In the genomic region with DNA sequence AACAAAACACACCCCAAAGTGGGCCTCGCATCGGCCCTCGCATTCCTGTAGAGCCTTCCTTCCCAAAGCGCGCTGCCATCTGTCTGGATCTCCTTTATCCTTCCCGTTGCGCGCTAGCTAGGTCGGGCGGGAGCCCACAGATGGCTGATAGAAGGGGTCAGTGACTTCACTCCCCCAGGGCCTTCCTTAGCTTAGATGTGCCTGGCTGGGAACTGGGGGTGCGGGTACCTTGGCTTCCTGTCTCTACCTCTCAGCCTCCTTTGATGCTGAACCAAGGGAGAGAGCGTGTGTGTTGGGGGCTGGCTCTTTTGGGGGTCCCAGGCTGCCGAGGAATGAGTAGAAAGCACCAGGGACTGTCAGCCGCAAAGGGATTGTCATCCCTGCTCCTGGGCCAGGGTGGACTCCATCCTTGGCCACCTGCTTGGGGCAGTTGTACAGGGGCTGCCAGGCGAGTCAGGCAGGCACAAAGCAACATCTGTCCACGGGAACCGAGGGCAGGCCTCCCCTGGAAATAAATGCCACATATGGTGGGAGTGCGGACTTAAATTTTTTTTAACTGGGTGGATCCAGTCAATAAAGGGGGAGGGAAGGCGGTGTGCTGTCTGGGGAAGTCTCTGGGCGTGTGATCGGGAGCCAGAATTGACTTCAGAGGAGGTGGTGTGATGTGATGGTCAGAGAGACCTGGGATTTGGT, we compare ENCODE assay signal across 8 cellular contexts. TPM values are rescaled to one million over a fixed set of nuclear protein-coding genes. Genes with fewer than 3 reads are reported as not detected.
DNase-seq lines count a peak whose midpoint lies in the region; ATAC-seq and TF ChIP-seq lines count a peak whose summit lies in the region.

No MANE protein-coding gene starts in this region.

- no peaks in the 10 kb centered on the region; the same call in 2 of the 3 replicates for H3K9me3 Mint-ChIP-seq in GM23338
- H3K9me3 Mint-ChIP-seq in progenitor cell of endocrine pancreas (ENCODE audit: low read depth), result no peaks in the 10 kb centered on the region

- peaks cover 30% of the 10 kb centered on the region for H3K4me1 ChIP-seq in GM23338 (ENCODE audit: insufficient read depth)
- H3K4me1 ChIP-seq in esophagus (ENCODE audit: control insufficient read depth in 2 of 2, insufficient read depth in 2 of 2, low read length in 1 of 2), result peaks cover 2% of the 10 kb centered on the region in 2 donors

- peaks cover 5% of the 10 kb centered on the region for H3F3A ChIP-seq in GM23338 (replicated peaks; ENCODE audit: low read depth)

- 12 to 13% methylated on average over 21 of the region's 21 CpGs for WGBS in esophagus, 2 donors

- H2AFZ ChIP-seq in GM23338, result no peak overlapping the region

- H3K9me3 ChIP-seq in T-helper 17 cell (ENCODE audit: control insufficient read depth, low read length, poor library complexity, severe bottlenecking), result no peaks in the 10 kb centered on the region
- H3K9me3 ChIP-seq in esophagus (ENCODE audit: control insufficient read depth in 2 of 2, insufficient read depth in 1 of 2, low read depth in 1 of 2, low read length in 1 of 2), result no peaks in the 10 kb centered on the region

- H3K36me3 ChIP-seq in GM23338 (ENCODE audit: insufficient read depth), result no peaks in the 10 kb centered on the region
- peaks cover 0 to 2% of the 10 kb centered on the region in 2 donors for H3K36me3 ChIP-seq in esophagus (ENCODE audit: control insufficient read depth in 2 of 2, insufficient read depth in 2 of 2, low read length in 1 of 2)

- H3K27me3 Mint-ChIP-seq in GM23338 (ENCODE audit: insufficient read depth, low read depth, poor library complexity) (peaks cover 56% of the 10 kb centered on the region), T-helper 17 cell (no peaks in the 10 kb centered on the region), progenitor cell of endocrine pancreas (no peaks in the 10 kb centered on the region)

- H3K79me2 ChIP-seq in GM23338 (replicated peaks; ENCODE audit: insufficient read depth), result peaks cover 52% of the 10 kb centered on the region

- no peak for TF ChIP-seq CTCF in GM23338 (conservative IDR thresholded peaks at IDR 0.05; ENCODE audit: low read depth in 2 of 2)
- TF ChIP-seq CTCF in progenitor cell of endocrine pancreas (IDR thresholded peaks at IDR 0.05; ENCODE audit: unreplicated experiment), result no peak

- H3K4me2 ChIP-seq in GM23338, result peak overlapping the region; percentile 76

- H3K4me3 ChIP-seq in GM23338 (peak overlapping the region; percentile 93), esophagus (ENCODE audit: low read depth in 1 of 2, low read length in 2 of 2) (peak overlapping the region; percentile 79 to 89)

- H3K4me1 Mint-ChIP-seq in GM23338 (peaks cover 51% of the 10 kb centered on the region), T-helper 17 cell (peaks cover 52% of the 10 kb centered on the region), progenitor cell of endocrine pancreas (ENCODE audit: low read depth) (peaks cover 56% of the 10 kb centered on the region)

- H3K27me3 ChIP-seq in GM23338 (ENCODE audit: insufficient read depth), result peaks cover 52% of the 10 kb centered on the region
- no peaks in the 10 kb centered on the region for H3K27me3 ChIP-seq in esophagus (ENCODE audit: control insufficient read depth in 1 of 2, insufficient read depth in 2 of 2, low read length in 2 of 2)

- peaks cover 8% of the 10 kb centered on the region for H4K20me1 ChIP-seq in GM23338 (replicated peaks; ENCODE audit: insufficient read depth)

- H3K27ac ChIP-seq in GM23338 (ENCODE audit: low read depth), result no peak overlapping the region
- peak overlapping the region; percentile 53 to 88 for H3K27ac ChIP-seq in esophagus (ENCODE audit: low read depth in 2 of 2, low read length in 1 of 2)

- H3K36me3 Mint-ChIP-seq in GM23338 (ENCODE audit: low read depth), result no peaks in the 10 kb centered on the region; the same call in 2 of the 3 replicates
- no peaks in the 10 kb centered on the region for H3K36me3 Mint-ChIP-seq in T-helper 17 cell (ENCODE audit: low read depth)
- peaks cover 3% of the 10 kb centered on the region for H3K36me3 Mint-ChIP-seq in progenitor cell of endocrine pancreas (ENCODE audit: insufficient read depth)

- ATAC-seq in GM23338 (peak; percentile 9), T-helper 17 cell (peak; percentile 21), HG02759 (IDR thresholded peaks at IDR 0.05; ENCODE audit: unreplicated experiment) (no peak), HG02981 (IDR thresholded peaks at IDR 0.05; ENCODE audit: unreplicated experiment) (no peak)

- H3K4me3 Mint-ChIP-seq in GM23338 (peak overlapping the region; percentile 95), T-helper 17 cell (peak overlapping the region; percentile 97), progenitor cell of endocrine pancreas (ENCODE audit: low read depth) (peak overlapping the region; percentile 96)

- DNase-seq in GM23338 (ENCODE audit: low spot score), result peak; percentile 81
- no peak for DNase-seq in T-helper 17 cell
- DNase-seq in progenitor cell of endocrine pancreas (ENCODE audit: low spot score, unreplicated experiment), result no peak
- DNase-seq in KBM-7, result no peak
- DNase-seq in G401 (ENCODE audit: low spot score), result no peak

- H3K9me2 ChIP-seq in GM23338 (ENCODE audit: insufficient read depth), result no peaks in the 10 kb centered on the region

- H3K27ac Mint-ChIP-seq in GM23338, result no peak overlapping the region
- peak overlapping the region; percentile 99 for H3K27ac Mint-ChIP-seq in T-helper 17 cell
- H3K27ac Mint-ChIP-seq in progenitor cell of endocrine pancreas, result peak overlapping the region; percentile 93

- in situ Hi-C loops in KBM-7 (cut with MboI; ENCODE audit: low pct_unique_long_range_greater_than_20kb, low sequenced_read_pairs) (no loop called here), G401 (cut with HindIII; ENCODE audit: low sequenced_read_pairs) (no loop called here)

TF ChIP-seq in GM23338, 12 proteins besides CTCF, POLR2A, EP300 and RAD21 (continues in another document):
- TF ChIP-seq NANOG (IDR thresholded peaks at IDR 0.05; ENCODE audit: borderline replicate concordance), result no peak
- TF ChIP-seq ZNF331 (CRISPR knock-in tag; IDR thresholded peaks at IDR 0.05; ENCODE audit: low read depth), result no peak
- no peak for TF ChIP-seq STAT1 (IDR thresholded peaks at IDR 0.05; ENCODE audit: unreplicated experiment)
- TF ChIP-seq EZH2phosphoT487 (IDR thresholded peaks at IDR 0.05; ENCODE audit: unreplicated experiment), result no peak
- TF ChIP-seq, protein P1, sequence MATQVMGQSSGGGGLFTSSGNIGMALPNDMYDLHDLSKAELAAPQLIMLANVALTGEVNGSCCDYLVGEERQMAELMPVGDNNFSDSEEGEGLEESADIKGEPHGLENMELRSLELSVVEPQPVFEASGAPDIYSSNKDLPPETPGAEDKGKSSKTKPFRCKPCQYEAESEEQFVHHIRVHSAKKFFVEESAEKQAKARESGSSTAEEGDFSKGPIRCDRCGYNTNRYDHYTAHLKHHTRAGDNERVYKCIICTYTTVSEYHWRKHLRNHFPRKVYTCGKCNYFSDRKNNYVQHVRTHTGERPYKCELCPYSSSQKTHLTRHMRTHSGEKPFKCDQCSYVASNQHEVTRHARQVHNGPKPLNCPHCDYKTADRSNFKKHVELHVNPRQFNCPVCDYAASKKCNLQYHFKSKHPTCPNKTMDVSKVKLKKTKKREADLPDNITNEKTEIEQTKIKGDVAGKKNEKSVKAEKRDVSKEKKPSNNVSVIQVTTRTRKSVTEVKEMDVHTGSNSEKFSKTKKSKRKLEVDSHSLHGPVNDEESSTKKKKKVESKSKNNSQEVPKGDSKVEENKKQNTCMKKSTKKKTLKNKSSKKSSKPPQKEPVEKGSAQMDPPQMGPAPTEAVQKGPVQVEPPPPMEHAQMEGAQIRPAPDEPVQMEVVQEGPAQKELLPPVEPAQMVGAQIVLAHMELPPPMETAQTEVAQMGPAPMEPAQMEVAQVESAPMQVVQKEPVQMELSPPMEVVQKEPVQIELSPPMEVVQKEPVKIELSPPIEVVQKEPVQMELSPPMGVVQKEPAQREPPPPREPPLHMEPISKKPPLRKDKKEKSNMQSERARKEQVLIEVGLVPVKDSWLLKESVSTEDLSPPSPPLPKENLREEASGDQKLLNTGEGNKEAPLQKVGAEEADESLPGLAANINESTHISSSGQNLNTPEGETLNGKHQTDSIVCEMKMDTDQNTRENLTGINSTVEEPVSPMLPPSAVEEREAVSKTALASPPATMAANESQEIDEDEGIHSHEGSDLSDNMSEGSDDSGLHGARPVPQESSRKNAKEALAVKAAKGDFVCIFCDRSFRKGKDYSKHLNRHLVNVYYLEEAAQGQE (IDR thresholded peaks at IDR 0.05; ENCODE audit: unreplicated experiment), result no peak
- no peak for TF ChIP-seq ZNF114 (CRISPR knock-in tag; IDR thresholded peaks at IDR 0.05)
- TF ChIP-seq CREB1 (CRISPR knock-in tag; IDR thresholded peaks at IDR 0.05; ENCODE audit: low read depth), result no peak
- TF ChIP-seq JUNB (IDR thresholded peaks at IDR 0.05; ENCODE audit: unreplicated experiment), result no peak

RNA-seq across cellular contexts. Expression of a gene that starts 1.9 kb away (rescaled TPM):
- 9.0 and 11.6 TPM in 2 replicates for total RNA-seq in GM23338 (2014; rRNA removed; shearing (Covaris generic))
- polyA plus RNA-seq in GM23338 (2016; fragmentation: Nextera tagmentation; extraction: Ambion mirVana) (3.4 and 4.9 TPM in 2 replicates), esophagus (10 to 100 TPM; 24.8 to 51.5 TPM)
- total RNA-seq in T-helper 17 cell (10 to 100 TPM; 79.8 to 82.9 TPM), progenitor cell of endocrine pancreas (49.9 and 51.3 TPM in 2 replicates)
- 11.1 and 21.9 TPM in 2 replicates for total RNA-seq in G401 (2014; rRNA removed; shearing (Covaris generic))

Comparison
In these comparisons a context has a peak if more than half of its experiments do, and no peak if none do; other contexts are left out.
1. ATAC-seq: peak in GM23338 (single experiment) and T-helper 17 cell (single experiment); none in HG02759 (single experiment) and HG02981 (single experiment).
2. Peak in every context shown above with its lines, with median percentiles within 50 percentile points of each other: H3K4me3 Mint-ChIP-seq.